1 cellular context compared by ENCODE assay signal in the genomic region with DNA sequence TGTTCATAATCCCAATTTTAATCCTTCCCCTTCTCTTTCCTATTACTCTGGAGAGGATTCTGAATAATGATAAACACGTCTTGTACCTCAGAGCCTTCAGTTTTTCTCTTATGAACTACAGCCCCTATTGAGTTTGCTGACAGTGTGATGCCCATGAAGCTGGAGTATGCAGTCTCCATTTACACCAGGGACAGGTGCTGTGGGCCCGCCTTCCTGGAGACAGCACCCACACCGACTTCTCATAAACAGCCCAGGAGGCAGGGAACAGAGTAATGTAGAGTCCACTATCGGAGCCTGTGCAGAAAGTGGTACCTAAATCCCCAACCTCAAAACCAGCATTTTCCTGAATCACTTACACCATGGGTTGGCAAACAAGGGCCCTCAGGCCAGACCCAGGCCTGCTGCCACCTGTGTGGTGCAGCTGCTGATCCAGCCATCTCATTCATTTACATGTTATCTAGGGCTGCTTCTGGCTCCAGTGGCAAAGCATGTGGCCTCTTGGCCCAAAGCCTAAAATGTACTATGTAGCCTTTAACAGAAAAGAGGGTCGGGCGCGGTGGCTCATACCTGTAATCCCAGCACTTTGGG.
TF ChIP-seq lines count a peak whose summit lies in the region.

No MANE protein-coding gene starts in this region.

TF ChIP-seq in GM12878, 131 proteins besides CTCF, POLR2A, EP300 and RAD21 (continued from another document):
- TF ChIP-seq ZNF687 (IDR thresholded peaks at IDR 0.05) (no peak), ZBTB11 (CRISPR knock-in tag; IDR thresholded peaks at IDR 0.05) (no peak), CBX5 (IDR thresholded peaks at IDR 0.05; ENCODE audit: low read depth) (no peak), CHD2 (IDR thresholded peaks at IDR 0.05; ENCODE audit: borderline replicate concordance, low read depth, low read length) (no peak), MEF2A (IDR thresholded peaks at IDR 0.05; ENCODE audit: insufficient read depth, low read depth, low read length) (no peak), NFYA (IDR thresholded peaks at IDR 0.05; ENCODE audit: borderline replicate concordance, low read depth, low read length) (no peak), ZSCAN29 (IDR thresholded peaks at IDR 0.05) (no peak), SREBF1 (IDR thresholded peaks at IDR 0.05; ENCODE audit: low read length) (no peak), HDGF (IDR thresholded peaks at IDR 0.05) (no peak), REST (IDR thresholded peaks at IDR 0.05; ENCODE audit: low read depth, low read length) (no peak), BCL3 (IDR thresholded peaks at IDR 0.05; ENCODE audit: borderline replicate concordance, insufficient read depth, low read depth, low read length, poor library complexity, severe bottlenecking) (no peak), CBX3 (IDR thresholded peaks at IDR 0.05; ENCODE audit: borderline replicate concordance, low read depth) (no peak), CHD4 (IDR thresholded peaks at IDR 0.05) (no peak), RFX5 (IDR thresholded peaks at IDR 0.05; ENCODE audit: low read depth, low read length) (no peak), BRCA1 (IDR thresholded peaks at IDR 0.05; ENCODE audit: low read depth, low read length) (no peak), HCFC1 (IDR thresholded peaks at IDR 0.05; ENCODE audit: low read length) (no peak), ZNF24 (IDR thresholded peaks at IDR 0.05) (no peak), ZBTB4 (CRISPR knock-in tag; IDR thresholded peaks at IDR 0.05) (no peak)
